In the genomic region with DNA sequence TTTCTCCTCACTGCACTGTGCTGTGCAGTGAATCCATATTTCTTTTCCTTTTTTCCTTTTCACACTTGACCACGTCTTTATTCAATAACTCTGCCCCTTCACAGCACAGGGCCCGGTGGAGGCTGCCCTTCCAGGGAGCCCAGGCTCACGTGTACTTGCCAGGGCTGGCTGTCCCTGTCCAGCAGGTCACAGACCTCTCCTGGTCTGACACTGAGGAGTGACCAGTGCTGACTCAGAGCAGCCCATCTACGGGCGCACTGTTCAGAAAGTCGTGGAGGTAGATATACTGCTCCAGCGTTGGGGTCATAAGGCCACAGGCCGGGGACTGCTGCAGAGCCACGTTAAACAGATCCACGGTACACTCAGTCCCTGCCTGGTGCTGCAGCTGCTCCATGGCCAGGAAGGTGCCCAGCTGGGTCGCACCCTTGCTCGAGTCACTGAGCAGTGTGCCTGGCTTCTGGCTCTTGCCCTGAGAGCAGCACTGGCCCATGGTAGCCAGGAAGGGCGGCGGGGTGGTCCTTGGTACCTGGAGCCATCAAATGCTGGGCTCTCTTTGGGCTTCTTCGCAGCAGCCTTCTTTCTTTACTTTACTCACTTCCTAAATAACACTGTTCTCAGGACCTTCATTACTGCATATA, we compare ENCODE assay signal across 2 cellular contexts.
TF ChIP-seq lines count a peak whose summit lies in the region.

No MANE protein-coding gene starts in this region.

TF ChIP-seq in GM23338, 12 proteins besides CTCF, POLR2A, EP300 and RAD21 (continues in another document):
- no peak for TF ChIP-seq NANOG (IDR thresholded peaks at IDR 0.05; ENCODE audit: borderline replicate concordance)
- no peak for TF ChIP-seq JUNB (IDR thresholded peaks at IDR 0.05; ENCODE audit: unreplicated experiment)
- TF ChIP-seq, protein P1, sequence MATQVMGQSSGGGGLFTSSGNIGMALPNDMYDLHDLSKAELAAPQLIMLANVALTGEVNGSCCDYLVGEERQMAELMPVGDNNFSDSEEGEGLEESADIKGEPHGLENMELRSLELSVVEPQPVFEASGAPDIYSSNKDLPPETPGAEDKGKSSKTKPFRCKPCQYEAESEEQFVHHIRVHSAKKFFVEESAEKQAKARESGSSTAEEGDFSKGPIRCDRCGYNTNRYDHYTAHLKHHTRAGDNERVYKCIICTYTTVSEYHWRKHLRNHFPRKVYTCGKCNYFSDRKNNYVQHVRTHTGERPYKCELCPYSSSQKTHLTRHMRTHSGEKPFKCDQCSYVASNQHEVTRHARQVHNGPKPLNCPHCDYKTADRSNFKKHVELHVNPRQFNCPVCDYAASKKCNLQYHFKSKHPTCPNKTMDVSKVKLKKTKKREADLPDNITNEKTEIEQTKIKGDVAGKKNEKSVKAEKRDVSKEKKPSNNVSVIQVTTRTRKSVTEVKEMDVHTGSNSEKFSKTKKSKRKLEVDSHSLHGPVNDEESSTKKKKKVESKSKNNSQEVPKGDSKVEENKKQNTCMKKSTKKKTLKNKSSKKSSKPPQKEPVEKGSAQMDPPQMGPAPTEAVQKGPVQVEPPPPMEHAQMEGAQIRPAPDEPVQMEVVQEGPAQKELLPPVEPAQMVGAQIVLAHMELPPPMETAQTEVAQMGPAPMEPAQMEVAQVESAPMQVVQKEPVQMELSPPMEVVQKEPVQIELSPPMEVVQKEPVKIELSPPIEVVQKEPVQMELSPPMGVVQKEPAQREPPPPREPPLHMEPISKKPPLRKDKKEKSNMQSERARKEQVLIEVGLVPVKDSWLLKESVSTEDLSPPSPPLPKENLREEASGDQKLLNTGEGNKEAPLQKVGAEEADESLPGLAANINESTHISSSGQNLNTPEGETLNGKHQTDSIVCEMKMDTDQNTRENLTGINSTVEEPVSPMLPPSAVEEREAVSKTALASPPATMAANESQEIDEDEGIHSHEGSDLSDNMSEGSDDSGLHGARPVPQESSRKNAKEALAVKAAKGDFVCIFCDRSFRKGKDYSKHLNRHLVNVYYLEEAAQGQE (IDR thresholded peaks at IDR 0.05; ENCODE audit: unreplicated experiment), result no peak
- TF ChIP-seq, protein P2, sequence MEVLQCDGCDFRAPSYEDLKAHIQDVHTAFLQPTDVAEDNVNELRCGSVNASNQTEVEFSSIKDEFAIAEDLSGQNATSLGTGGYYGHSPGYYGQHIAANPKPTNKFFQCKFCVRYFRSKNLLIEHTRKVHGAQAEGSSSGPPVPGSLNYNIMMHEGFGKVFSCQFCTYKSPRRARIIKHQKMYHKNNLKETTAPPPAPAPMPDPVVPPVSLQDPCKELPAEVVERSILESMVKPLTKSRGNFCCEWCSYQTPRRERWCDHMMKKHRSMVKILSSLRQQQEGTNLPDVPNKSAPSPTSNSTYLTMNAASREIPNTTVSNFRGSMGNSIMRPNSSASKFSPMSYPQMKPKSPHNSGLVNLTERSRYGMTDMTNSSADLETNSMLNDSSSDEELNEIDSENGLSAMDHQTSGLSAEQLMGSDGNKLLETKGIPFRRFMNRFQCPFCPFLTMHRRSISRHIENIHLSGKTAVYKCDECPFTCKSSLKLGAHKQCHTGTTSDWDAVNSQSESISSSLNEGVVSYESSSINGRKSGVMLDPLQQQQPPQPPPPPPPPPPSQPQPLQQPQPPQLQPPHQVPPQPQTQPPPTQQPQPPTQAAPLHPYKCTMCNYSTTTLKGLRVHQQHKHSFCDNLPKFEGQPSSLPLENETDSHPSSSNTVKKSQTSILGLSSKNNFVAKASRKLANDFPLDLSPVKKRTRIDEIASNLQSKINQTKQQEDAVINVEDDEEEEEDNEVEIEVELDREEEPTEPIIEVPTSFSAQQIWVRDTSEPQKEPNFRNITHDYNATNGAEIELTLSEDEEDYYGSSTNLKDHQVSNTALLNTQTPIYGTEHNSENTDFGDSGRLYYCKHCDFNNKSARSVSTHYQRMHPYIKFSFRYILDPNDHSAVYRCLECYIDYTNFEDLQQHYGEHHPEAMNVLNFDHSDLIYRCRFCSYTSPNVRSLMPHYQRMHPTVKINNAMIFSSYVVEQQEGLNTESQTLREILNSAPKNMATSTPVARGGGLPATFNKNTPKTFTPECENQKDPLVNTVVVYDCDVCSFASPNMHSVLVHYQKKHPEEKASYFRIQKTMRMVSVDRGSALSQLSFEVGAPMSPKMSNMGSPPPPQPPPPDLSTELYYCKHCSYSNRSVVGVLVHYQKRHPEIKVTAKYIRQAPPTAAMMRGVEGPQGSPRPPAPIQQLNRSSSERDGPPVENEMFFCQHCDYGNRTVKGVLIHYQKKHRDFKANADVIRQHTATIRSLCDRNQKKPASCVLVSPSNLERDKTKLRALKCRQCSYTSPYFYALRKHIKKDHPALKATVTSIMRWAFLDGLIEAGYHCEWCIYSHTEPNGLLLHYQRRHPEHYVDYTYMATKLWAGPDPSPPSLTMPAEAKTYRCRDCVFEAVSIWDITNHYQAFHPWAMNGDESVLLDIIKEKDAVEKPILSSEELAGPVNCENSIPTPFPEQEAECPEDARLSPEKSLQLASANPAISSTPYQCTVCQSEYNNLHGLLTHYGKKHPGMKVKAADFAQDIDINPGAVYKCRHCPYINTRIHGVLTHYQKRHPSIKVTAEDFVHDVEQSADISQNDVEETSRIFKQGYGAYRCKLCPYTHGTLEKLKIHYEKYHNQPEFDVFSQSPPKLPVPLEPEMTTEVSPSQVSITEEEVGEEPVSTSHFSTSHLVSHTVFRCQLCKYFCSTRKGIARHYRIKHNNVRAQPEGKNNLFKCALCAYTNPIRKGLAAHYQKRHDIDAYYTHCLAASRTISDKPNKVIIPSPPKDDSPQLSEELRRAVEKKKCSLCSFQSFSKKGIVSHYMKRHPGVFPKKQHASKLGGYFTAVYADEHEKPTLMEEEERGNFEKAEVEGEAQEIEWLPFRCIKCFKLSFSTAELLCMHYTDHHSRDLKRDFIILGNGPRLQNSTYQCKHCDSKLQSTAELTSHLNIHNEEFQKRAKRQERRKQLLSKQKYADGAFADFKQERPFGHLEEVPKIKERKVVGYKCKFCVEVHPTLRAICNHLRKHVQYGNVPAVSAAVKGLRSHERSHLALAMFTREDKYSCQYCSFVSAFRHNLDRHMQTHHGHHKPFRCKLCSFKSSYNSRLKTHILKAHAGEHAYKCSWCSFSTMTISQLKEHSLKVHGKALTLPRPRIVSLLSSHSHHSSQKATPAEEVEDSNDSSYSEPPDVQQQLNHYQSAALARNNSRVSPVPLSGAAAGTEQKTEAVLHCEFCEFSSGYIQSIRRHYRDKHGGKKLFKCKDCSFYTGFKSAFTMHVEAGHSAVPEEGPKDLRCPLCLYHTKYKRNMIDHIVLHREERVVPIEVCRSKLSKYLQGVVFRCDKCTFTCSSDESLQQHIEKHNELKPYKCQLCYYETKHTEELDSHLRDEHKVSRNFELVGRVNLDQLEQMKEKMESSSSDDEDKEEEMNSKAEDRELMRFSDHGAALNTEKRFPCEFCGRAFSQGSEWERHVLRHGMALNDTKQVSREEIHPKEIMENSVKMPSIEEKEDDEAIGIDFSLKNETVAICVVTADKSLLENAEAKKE (CRISPR knock-in tag; IDR thresholded peaks at IDR 0.05), result no peak
- no peak for TF ChIP-seq CREB1 (CRISPR knock-in tag; IDR thresholded peaks at IDR 0.05; ENCODE audit: low read depth)
- TF ChIP-seq, protein P3, sequence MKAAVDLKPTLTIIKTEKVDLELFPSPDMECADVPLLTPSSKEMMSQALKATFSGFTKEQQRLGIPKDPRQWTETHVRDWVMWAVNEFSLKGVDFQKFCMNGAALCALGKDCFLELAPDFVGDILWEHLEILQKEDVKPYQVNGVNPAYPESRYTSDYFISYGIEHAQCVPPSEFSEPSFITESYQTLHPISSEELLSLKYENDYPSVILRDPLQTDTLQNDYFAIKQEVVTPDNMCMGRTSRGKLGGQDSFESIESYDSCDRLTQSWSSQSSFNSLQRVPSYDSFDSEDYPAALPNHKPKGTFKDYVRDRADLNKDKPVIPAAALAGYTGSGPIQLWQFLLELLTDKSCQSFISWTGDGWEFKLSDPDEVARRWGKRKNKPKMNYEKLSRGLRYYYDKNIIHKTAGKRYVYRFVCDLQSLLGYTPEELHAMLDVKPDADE (IDR thresholded peaks at IDR 0.05), result no peak
- no peak for TF ChIP-seq ZNF114 (CRISPR knock-in tag; IDR thresholded peaks at IDR 0.05)
- no peak for TF ChIP-seq EZH2 (IDR thresholded peaks at IDR 0.05; ENCODE audit: low read depth, unreplicated experiment)

TF ChIP-seq in SK-N-SH, 30 proteins besides CTCF, POLR2A, EP300 and RAD21 (continued from another document):
- TF ChIP-seq TCF12 (IDR thresholded peaks at IDR 0.05), result no peak
- TF ChIP-seq, protein P1 (IDR thresholded peaks at IDR 0.05; ENCODE audit: low read depth, low read length), result peak; percentile 75; the same call in 1 of the 2 replicates
- no peak for TF ChIP-seq SMC3 (IDR thresholded peaks at IDR 0.05; ENCODE audit: low read depth, low read length)
- TF ChIP-seq EZH2phosphoT487 (IDR thresholded peaks at IDR 0.05; ENCODE audit: borderline replicate concordance, low read depth), result no peak
- no peak for TF ChIP-seq JUND (IDR thresholded peaks at IDR 0.05)
- TF ChIP-seq YY1 (IDR thresholded peaks at IDR 0.05; ENCODE audit: low read depth), result no peak
